ENCODE assay signal across 35 cellular contexts in the genomic region with DNA sequence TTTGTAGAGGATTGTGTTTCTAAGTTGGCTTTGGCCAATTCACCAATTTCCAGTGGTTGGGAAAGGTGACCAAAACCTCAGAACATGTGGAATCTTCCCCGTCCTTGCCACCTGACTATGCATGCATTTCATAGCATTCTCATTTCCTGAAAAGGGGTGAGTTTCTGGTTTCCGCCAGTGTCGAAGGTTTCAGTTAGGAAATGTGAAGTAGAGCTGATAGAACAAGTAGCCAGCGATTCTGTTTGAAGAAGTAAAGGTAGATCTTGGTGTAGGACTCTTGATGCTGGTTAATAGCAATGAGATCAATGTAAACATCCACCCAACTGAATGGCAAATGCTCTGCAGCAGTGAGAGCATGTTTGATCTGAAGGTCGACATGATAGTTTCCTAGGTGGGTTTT. TPM values are rescaled to one million over a fixed set of nuclear protein-coding genes. Genes with fewer than 3 reads are reported as not detected.
"Had no signal": no experiment of that assay in that cellular context is flagged by ENCODE, and none has a peak within 500 bp of the region (broad histone marks: within the 10 kb centered on the region; RNA-seq: fewer than 3 reads in every experiment).

No MANE protein-coding gene starts in this region.

- H3K27ac ChIP-seq: adrenal gland, body of pancreas, VCaP had no signal

- H3K4me3 Mint-ChIP-seq: activated B cell treated with CpG ODN at 0.5 μM for 24 hours; activated CD4-positive, alpha-beta memory T cell treated with anti-CD3 and anti-CD28 coated beads for 36 hours; activated naive CD4-positive, alpha-beta T cell treated with anti-CD3 and anti-CD28 coated beads for 36 hours; activated T-cell treated with anti-CD3 and anti-CD28 coated beads, Interleukin-2, amount 50 U/mL, for 4 hours; activated T-helper 1 cell treated with anti-CD3 and anti-CD28 coated beads, Interleukin-12 subunit alpha, Interleukin-12 subunit beta, Interleukin-2, Interleukin-4 antibody, amounts not matched to agents 30 ng/mL and 10 ng/mL and 1 ng/mL, durations not matched to agents 14 hours and 24 hours and 36 hours had no signal

- ATAC-seq: activated naive CD4-positive, alpha-beta T cell treated with anti-CD3 and anti-CD28 coated beads, Interleukin-2, amount 50 U/mL, for 72 hours; activated T-cell treated with anti-CD3 and anti-CD28 coated beads, Interleukin-2, amount 50 U/mL, for 4 hours; body of pancreas had no signal

- H3K27ac Mint-ChIP-seq: activated B cell treated with CpG ODN at 0.5 μM for 24 hours; activated CD4-positive, alpha-beta memory T cell treated with anti-CD3 and anti-CD28 coated beads for 36 hours; activated naive CD4-positive, alpha-beta T cell treated with anti-CD3 and anti-CD28 coated beads for 36 hours; activated naive CD4-positive, alpha-beta T cell treated with anti-CD3 and anti-CD28 coated beads, Interleukin-2, amount 50 U/mL, for 72 hours; activated T-helper 1 cell treated with anti-CD3 and anti-CD28 coated beads, Interleukin-12 subunit alpha, Interleukin-12 subunit beta, Interleukin-2, Interleukin-4 antibody, amounts not matched to agents 30 ng/mL and 10 ng/mL and 1 ng/mL, durations not matched to agents 14 hours and 24 hours and 36 hours had no signal

- H3K9me3 Mint-ChIP-seq: activated T-helper 1 cell treated with anti-CD3 and anti-CD28 coated beads, Interleukin-12 subunit alpha, Interleukin-12 subunit beta, Interleukin-2, Interleukin-4 antibody, amounts not matched to agents 30 ng/mL and 10 ng/mL and 1 ng/mL, durations not matched to agents 14 hours and 24 hours and 36 hours had no signal

- H3K4me3 ChIP-seq: adrenal gland, body of pancreas, breast epithelium had no signal

- FAIRE-seq: astrocyte had no signal

- H3K9me3 ChIP-seq: body of pancreas had no signal

- DNase-seq: activated B cell treated with CpG ODN at 0.5 μM for 24 hours; activated CD4-positive, alpha-beta memory T cell treated with anti-CD3 and anti-CD28 coated beads for 36 hours; activated CD4-positive, alpha-beta T cell treated with anti-CD3 and anti-CD28 coated beads for 4 hours; activated CD4-positive, alpha-beta T cell treated with anti-CD3 and anti-CD28 coated beads, Interleukin-2, amount 50 U/mL, for 1 hour; activated CD4-positive, CD25-positive, alpha-beta regulatory T cell treated with anti-CD3 and anti-CD28 coated beads, Interleukin-2, amount 50 U/mL, for 72 hours; activated CD8-positive, alpha-beta memory T cell treated with anti-CD3 and anti-CD28 coated beads, Interleukin-2, amount 50 U/mL, for 4 hours; activated gamma-delta T cell treated with Interleukin-2 at 50 U/mL for 16 hours; activated naive CD4-positive, alpha-beta T cell treated with anti-CD3 and anti-CD28 coated beads for 36 hours; activated T-cell treated with anti-CD3 and anti-CD28 coated beads for 4 hours; activated T-cell treated with anti-CD3 and anti-CD28 coated beads, Interleukin-2, amount 50 U/mL, for 4 hours; adrenal gland; body of pancreas; Kasumi-1; KG1; NCI-H1092 treated with DMSO at 0.1 percent for 48 hours; NCI-H1417; NCI-H146; NCI-H187; NCI-H2029 treated with DMSO at 0.1 percent for 48 hours; NCI-H2107; NCI-H2171; NCI-H510A; NCI-H526; NCI-H748 treated with DMSO at 0.1 percent for 48 hours; OCI-M1; Right ventricle myocardium superior; SW 1271; T1000 had no signal

- H3K36me3 ChIP-seq: adrenal gland, breast epithelium had no signal

- H3K4me1 ChIP-seq: adrenal gland, body of pancreas, breast epithelium had no signal

- H3K4me1 Mint-ChIP-seq: activated B cell treated with CpG ODN at 0.5 μM for 24 hours had no signal

- H3K36me3 Mint-ChIP-seq: activated CD4-positive, alpha-beta memory T cell treated with anti-CD3 and anti-CD28 coated beads for 36 hours had no signal

- H3K27me3 ChIP-seq: adrenal gland, body of pancreas, breast epithelium had no signal

RNA-seq across cellular contexts. Expression of a gene that starts 15.9 kb away (rescaled TPM):
- total RNA-seq: activated B cell treated with CpG ODN at 0.5 μM for 24 hours; activated CD4-positive, alpha-beta memory T cell treated with anti-CD3 and anti-CD28 coated beads for 36 hours; activated naive CD4-positive, alpha-beta T cell treated with anti-CD3 and anti-CD28 coated beads for 36 hours; activated naive CD4-positive, alpha-beta T cell treated with anti-CD3 and anti-CD28 coated beads, Interleukin-2, amount 50 U/mL, for 72 hours; activated T-helper 1 cell treated with anti-CD3 and anti-CD28 coated beads, Interleukin-12 subunit alpha, Interleukin-12 subunit beta, Interleukin-2, Interleukin-4 antibody, amounts not matched to agents 30 ng/mL and 10 ng/mL and 1 ng/mL, durations not matched to agents 14 hours and 24 hours and 36 hours; T-helper 1 cell treated with Interleukin-12 subunit alpha and Interleukin-12 subunit beta and Interleukin-4 antibody, amounts not matched to agents 30 ng/mL and 1 ng/mL, for 36 hours; T-helper 2 cell treated with Interferon-gamma antibody and Interleukin-4, amounts not matched to agents 100 ng/mL and 5 ng/mL, for 36 hours had no signal
